8 cellular contexts compared by ENCODE assay signal in genomic region chr19:54159352-54160181, GRCh38. TPM values are rescaled to one million over a fixed set of nuclear protein-coding genes. Genes with fewer than 3 reads are reported as not detected.
DNase-seq lines count a peak whose midpoint lies in the region; ATAC-seq, FAIRE-seq and TF ChIP-seq lines count a peak whose summit lies in the region.

Gene LENG1 (minus strand): TSS chr19:54159721. CDS start chr19:54159695, 26 bp downstream.

- ATAC-seq in GM18870 (IDR thresholded peaks at IDR 0.05; ENCODE audit: unreplicated experiment) (peak; percentile 96), HG03135 (IDR thresholded peaks at IDR 0.05; ENCODE audit: unreplicated experiment) (peak; percentile 86)

- no peaks in the 10 kb centered on the region for H3K27me3 ChIP-seq in WERI-Rb-1 (ENCODE audit: insufficient read depth, low read depth, severe bottlenecking)
- no peaks in the 10 kb centered on the region for H3K27me3 ChIP-seq in bronchial epithelial cell (ENCODE audit: control insufficient read depth, insufficient read depth, low read length)
- H3K27me3 ChIP-seq in small intestine (ENCODE audit: control insufficient read depth in 2 of 2, insufficient read depth in 2 of 2, low read length in 2 of 2): no peaks in the 10 kb centered on the region

- 0% methylated on average over 71 to 72 of the region's 72 CpGs for WGBS in small intestine, 3 donors

- POLR2A ChIA-PET in AG04449 (lab: Yijun Ruan, JAX): interaction anchor here (0.7 to 2.0 kb wide), 6 partner anchors 8 to 50 kb away, joined by 3 to 13 read pairs (median 4); partner anchors contain the start of genes CNOT3 and MBOAT7

- H3K27ac ChIP-seq in WERI-Rb-1 (peak within 1 kb of the TSS; percentile 94), small intestine (ENCODE audit: low read depth in 1 of 2, low read length in 1 of 2) (peak within 1 kb of the TSS; percentile 87 to 90)

- DNase-seq in AG04449 (ENCODE audit: low read depth, low spot score): peak; percentile 100
- DNase-seq in NCI-H2196 (lab: John Stamatoyannopoulos, UW; ENCODE audit: unreplicated experiment): peak; percentile 99
- peak; percentile 99 for DNase-seq in WERI-Rb-1
- DNase-seq in bronchial epithelial cell (ENCODE audit: low read depth): peak; percentile 99
- DNase-seq in iPS-NIHi11 (ENCODE audit: low spot score): peak; percentile 91
- peak; percentile 100 for DNase-seq in small intestine

- H3K9me3 ChIP-seq in WERI-Rb-1 (ENCODE audit: severe bottlenecking) (no peaks in the 10 kb centered on the region), small intestine (ENCODE audit: control insufficient read depth, low read depth) (no peaks in the 10 kb centered on the region)

- peaks cover 38% of the 10 kb centered on the region for H3K36me3 ChIP-seq in WERI-Rb-1
- peaks cover 21% of the 10 kb centered on the region for H3K36me3 ChIP-seq in bronchial epithelial cell (ENCODE audit: control insufficient read depth, insufficient read depth, low read length)
- peaks cover 12 to 15% of the 10 kb centered on the region in 2 donors for H3K36me3 ChIP-seq in small intestine (ENCODE audit: control insufficient read depth in 2 of 2, insufficient read depth in 2 of 2, low read length in 2 of 2)

- TF ChIP-seq CTCF in AG04449 (IDR thresholded peaks at IDR 0.05; ENCODE audit: insufficient read depth, low read length, missing control alignments) (peak; percentile 25), WERI-Rb-1 (IDR thresholded peaks at IDR 0.05; ENCODE audit: low read depth, low read length) (0 out of 2 replicates have a peak, but pooled peaks have one; percentile 6), bronchial epithelial cell (IDR thresholded peaks at IDR 0.05; ENCODE audit: insufficient read depth, low read length, severe bottlenecking) (peak; percentile 42)

- H3K4me1 ChIP-seq in small intestine (ENCODE audit: control insufficient read depth in 2 of 2, insufficient read depth in 1 of 2, low read depth in 1 of 2, low read length in 1 of 2): peaks cover 5 to 20% of the 10 kb centered on the region in 2 donors

- CTCF ChIA-PET in AG04449 (lab: Yijun Ruan, JAX): interaction anchor here (1.1 to 2.5 kb wide), 8 partner anchors 9 to 75 kb away, joined by 3 to 14 read pairs (median 5); partner anchors contain the start of genes CNOT3 and MBOAT7

- peak; percentile 87 for FAIRE-seq in bronchial epithelial cell (lab: Jason Lieb, UNC)
- FAIRE-seq in small intestine (lab: Jason Lieb, UNC): peak; percentile 91

- H3K4me3 ChIP-seq in AG04449 (ENCODE audit: low read depth, low read length) (peak within 1 kb of the TSS; percentile 97), WERI-Rb-1 (ENCODE audit: low read depth, low read length) (peak within 1 kb of the TSS; percentile 83), bronchial epithelial cell (ENCODE audit: low read depth, low read length) (peak within 1 kb of the TSS; percentile 70), small intestine (ENCODE audit: low read depth in 1 of 2, low read length in 2 of 2) (peak within 1 kb of the TSS; percentile 42 to 64)

RNA-seq across cellular contexts. Expression of gene LENG1, which starts in this region (rescaled TPM):
- total RNA-seq in bronchial epithelial cell: 9.7 and 13.4 TPM in 2 replicates
- 10 to 100 TPM in 1 of 3 donors, 1 to 10 TPM in 2; 6.7 to 11.1 (median 9.7) TPM for polyA plus RNA-seq in small intestine

Comparison
In these comparisons a context has a peak if more than half of its experiments do, and no peak if none do; other contexts are left out.
1. Peak in every context shown above with its lines: DNase-seq, ATAC-seq, H3K4me3 ChIP-seq and H3K27ac ChIP-seq.